In genomic region chr21:36909901-36910561, GRCh38 we compare ENCODE assay signal across 9 cellular contexts. TPM values are rescaled to one million over a fixed set of nuclear protein-coding genes. Genes with fewer than 3 reads are reported as not detected.
DNase-seq lines count a peak whose midpoint lies in the region; ATAC-seq and TF ChIP-seq lines count a peak whose summit lies in the region.
"Had no signal": no experiment of that assay in that cellular context is flagged by ENCODE, and none has a peak within 500 bp of the region (broad histone marks: within the 10 kb centered on the region; RNA-seq: fewer than 3 reads in every experiment).

No MANE protein-coding gene starts in this region.

- no peak overlapping the region for H3K4me3 Mint-ChIP-seq in activated CD4-positive, alpha-beta T cell treated with anti-CD3 and anti-CD28 coated beads for 36 hours
- peak overlapping the region; percentile 57 for H3K4me3 Mint-ChIP-seq in osteocyte (ENCODE audit: unreplicated experiment)

- peaks cover 38% of the 10 kb centered on the region for H3K4me1 Mint-ChIP-seq in activated CD4-positive, alpha-beta T cell treated with anti-CD3 and anti-CD28 coated beads for 36 hours
- peaks cover 42% of the 10 kb centered on the region for H3K4me1 Mint-ChIP-seq in osteocyte (ENCODE audit: unreplicated experiment)

- H3K27ac Mint-ChIP-seq in activated CD4-positive, alpha-beta T cell treated with anti-CD3 and anti-CD28 coated beads for 36 hours, result peak overlapping the region; percentile 85
- H3K27ac Mint-ChIP-seq in osteocyte (ENCODE audit: unreplicated experiment), result peak overlapping the region; percentile 99

- intact Hi-C loops in activated CD4-positive, alpha-beta T cell treated with anti-CD3 and anti-CD28 coated beads for 36 hours (cut with DNase I, micrococcal nuclease), result no loop called here
- intact Hi-C loops in posterior vena cava (cut with DNase I), result loop anchor here in 1 of 2 donors (10.0 kb wide), 1 partner anchor 145 kb away; no protein-coding TSS in a partner anchor

- ATAC-seq in activated CD4-positive, alpha-beta T cell treated with anti-CD3 and anti-CD28 coated beads for 36 hours, result peak; percentile 87

- CTCF ChIA-PET in activated CD4-positive, alpha-beta T cell treated with anti-CD3 and anti-CD28 coated beads for 36 hours (lab: Charles Lee), result interaction anchor here (0.7 kb wide), 1 partner anchor 20 kb away, joined by 4 read pairs; no protein-coding TSS in a partner anchor

- peak; percentile 39 for DNase-seq in activated CD4-positive, alpha-beta T cell treated with anti-CD3 and anti-CD28 coated beads for 36 hours
- DNase-seq in activated CD4-positive, alpha-beta T cell treated with anti-CD3 and anti-CD28 coated beads, Interleukin-2, amount 50 U/mL, for 1 hour, result no peak
- DNase-seq in NCI-H460 (ENCODE audit: extremely low read depth, low read depth) (peak; percentile 90), brain pericyte (ENCODE audit: low read depth, low spot score) (peak; percentile 66), osteocyte (ENCODE audit: extremely low spot score, unreplicated experiment) (no peak), OCI-M1 (lab: John Stamatoyannopoulos, UW) (no peak), GM10266 (ENCODE audit: extremely low spot score) (no peak), posterior vena cava (ENCODE audit: low spot score) (no peak)
- DNase-seq: NCI-H187 treated with DMSO at 0.1 percent for 48 hours had no signal

- POLR2A ChIA-PET in activated CD4-positive, alpha-beta T cell treated with anti-CD3 and anti-CD28 coated beads for 36 hours (lab: Charles Lee), result no interaction called here

- no peaks in the 10 kb centered on the region for H3K9me3 Mint-ChIP-seq in activated CD4-positive, alpha-beta T cell treated with anti-CD3 and anti-CD28 coated beads for 36 hours (ENCODE audit: low read depth)
- H3K9me3 Mint-ChIP-seq in osteocyte (ENCODE audit: unreplicated experiment), result no peaks in the 10 kb centered on the region

- TF ChIP-seq CTCF in osteocyte (IDR thresholded peaks at IDR 0.05) (no peak), GM10266 (IDR thresholded peaks at IDR 0.05; ENCODE audit: control insufficient read depth, insufficient read depth, low read depth, missing control alignments) (no peak)

- no peaks in the 10 kb centered on the region for H3K27me3 Mint-ChIP-seq in activated CD4-positive, alpha-beta T cell treated with anti-CD3 and anti-CD28 coated beads for 36 hours
- H3K27me3 Mint-ChIP-seq in osteocyte (ENCODE audit: unreplicated experiment), result no peaks in the 10 kb centered on the region

- H3K36me3 Mint-ChIP-seq in activated CD4-positive, alpha-beta T cell treated with anti-CD3 and anti-CD28 coated beads for 36 hours (ENCODE audit: low read depth), result peaks cover 6% of the 10 kb centered on the region
- peaks cover 7% of the 10 kb centered on the region for H3K36me3 Mint-ChIP-seq in osteocyte (ENCODE audit: unreplicated experiment)

RNA-seq across cellular contexts. Expression of gene HLCS, which starts 56.4 kb away (rescaled TPM):
- 10 to 100 TPM; 14.3 to 15.0 TPM for total RNA-seq in activated CD4-positive, alpha-beta T cell treated with anti-CD3 and anti-CD28 coated beads for 36 hours
- total RNA-seq in NCI-H460 (2014; rRNA removed; shearing (Covaris generic)), result 25.8 and 29.2 TPM in 2 replicates
- polyA plus RNA-seq in NCI-H460 (2014; cell fraction: nucleus; rRNA removed), result 11.2 and 14.1 TPM in 2 replicates
- total RNA-seq in osteocyte (26.7 and 27.3 TPM in 2 replicates), posterior vena cava (10 to 100 TPM; 15.5 to 18.2 TPM)

Comparison
In these comparisons a context has a peak if more than half of its experiments do, and no peak if none do; other contexts are left out.
1. DNase-seq: peak in activated CD4-positive, alpha-beta T cell treated with anti-CD3 and anti-CD28 coated beads for 36 hours (single experiment), NCI-H460 (single experiment) and brain pericyte (single experiment); none in activated CD4-positive, alpha-beta T cell treated with anti-CD3 and anti-CD28 coated beads, Interleukin-2, amount 50 U/mL, for 1 hour (single experiment), osteocyte (single experiment), OCI-M1 (single experiment), GM10266 (single experiment) and posterior vena cava (single experiment).